In the genomic region with DNA sequence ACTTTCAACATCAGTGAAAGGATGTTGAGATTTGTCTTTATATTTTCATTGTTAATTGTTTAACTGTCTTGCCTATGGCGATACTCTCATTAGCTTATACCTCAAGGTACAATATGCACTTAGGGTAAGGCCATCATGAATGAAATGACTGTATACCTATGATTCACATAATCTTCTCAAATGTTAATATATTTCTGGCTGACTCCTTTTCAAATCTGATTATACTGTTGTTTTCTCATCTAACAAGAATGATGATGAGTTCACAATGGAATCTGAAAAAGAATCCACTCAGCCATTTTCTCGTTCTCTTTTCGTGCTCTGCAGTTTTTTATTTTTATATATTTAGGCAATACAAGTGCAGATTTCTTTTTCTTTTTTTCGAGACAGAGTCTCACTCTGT, we compare ENCODE assay signal across 17 cellular contexts.
DNase-seq lines count a peak whose midpoint lies in the region; ATAC-seq and TF ChIP-seq lines count a peak whose summit lies in the region.
"Had no signal": no experiment of that assay in that cellular context is flagged by ENCODE, and none has a peak within 500 bp of the region (broad histone marks: within the 10 kb centered on the region; RNA-seq: fewer than 3 reads in every experiment).

No MANE protein-coding gene starts in this region.

- no peaks in the 10 kb centered on the region for H3K36me3 Mint-ChIP-seq in MCF 10A (ENCODE audit: insufficient read depth, unreplicated experiment)
- H3K36me3 Mint-ChIP-seq: stimulated activated naive B cell treated with anti-CD40 and anti-IgM and Interleukin-4, amounts not matched to agents 10 μg/mL and 1 μg/mL and 100 μg/mL, for 72 hours; T-cell had no signal

- H3K9ac ChIP-seq in fibroblast of lung (ENCODE audit: insufficient read depth, low read length) = no peak overlapping the region
- H3K9ac ChIP-seq: parathyroid adenoma had no signal

- no peaks in the 10 kb centered on the region for H3K79me2 ChIP-seq in fibroblast of lung (ENCODE audit: control insufficient read depth, insufficient read depth, low read length)
- H3K79me2 ChIP-seq: parathyroid adenoma had no signal

- intact Hi-C loops in MCF 10A (cut with micrococcal nuclease) (no loop called here), breast epithelium (cut with DNase I; ENCODE audit: low total_unique reads) (no loop called here)

- no peaks in the 10 kb centered on the region for H3K4me1 ChIP-seq in breast epithelium
- peaks cover 15% of the 10 kb centered on the region for H3K4me1 ChIP-seq in RWPE2 (ENCODE audit: insufficient read depth, poor library complexity, severe bottlenecking)
- peaks cover 10% of the 10 kb centered on the region for H3K4me1 ChIP-seq in fibroblast of lung (ENCODE audit: control insufficient read depth, extremely low read depth, insufficient read depth, low read length)
- H3K4me1 ChIP-seq: esophagus squamous epithelium, parathyroid adenoma had no signal

- H3K9me3 Mint-ChIP-seq in MCF 10A (ENCODE audit: unreplicated experiment) = no peaks in the 10 kb centered on the region
- H3K9me3 Mint-ChIP-seq: T-cell had no signal

- TF ChIP-seq CTCF in MCF 10A (IDR thresholded peaks at IDR 0.05; ENCODE audit: unreplicated experiment) (no peak), breast epithelium (IDR thresholded peaks at IDR 0.05) (no peak), RWPE2 (IDR thresholded peaks at IDR 0.05; ENCODE audit: poor library complexity, severe bottlenecking) (no peak), fibroblast of lung (conservative IDR thresholded peaks at IDR 0.05 in 1 of 2, IDR thresholded peaks at IDR 0.05 in 1 of 2; ENCODE audit: low read depth in 1 of 2, low read length in 2 of 2) (no peak), GM13976 (IDR thresholded peaks at IDR 0.05; ENCODE audit: borderline replicate concordance, control extremely low read depth, extremely low read depth, insufficient read depth, missing control alignments) (no peak)

- peak; percentile 7 for DNase-seq in MCF 10A (ENCODE audit: unreplicated experiment)
- no peak for DNase-seq in breast epithelium (ENCODE audit: low spot score in 2 of 2)
- no peak for DNase-seq in RWPE2 (ENCODE audit: low spot score)
- DNase-seq in fibroblast of lung (ENCODE audit: low read depth in 2 of 2) = peak; percentile 39 to 87
- no peak for DNase-seq in GM13976 (ENCODE audit: low spot score)
- no peak for DNase-seq in NCI-H69 (lab: John Stamatoyannopoulos, UW)
- DNase-seq in GDM1 (lab: John Stamatoyannopoulos, UW) = no peak
- DNase-seq: DMS 273 treated with DMSO at 0.1 percent for 48 hours; esophagus squamous epithelium; NCI-H526 treated with DMSO at 0.1 percent for 48 hours; stimulated activated naive B cell treated with anti-CD40 and anti-IgM and Interleukin-4, amounts not matched to agents 10 μg/mL and 1 μg/mL and 100 μg/mL, for 72 hours had no signal

- H3K4me3 ChIP-seq in breast epithelium = no peak overlapping the region
- H3K4me3 ChIP-seq in RWPE2 (ENCODE audit: severe bottlenecking) = no peak overlapping the region
- H3K4me3 ChIP-seq in fibroblast of lung (replicated peaks in 1 of 4; ENCODE audit: control extremely low read depth in 1 of 4, insufficient read depth in 1 of 4, low read depth in 3 of 4, low read length in 4 of 4) = no peak overlapping the region
- H3K4me3 ChIP-seq: ascending aorta, esophagus squamous epithelium, upper lobe of left lung had no signal

- ATAC-seq in RWPE2 (ENCODE audit: low read depth) (peak; percentile 81), GM21723 (IDR thresholded peaks at IDR 0.05; ENCODE audit: unreplicated experiment) (no peak)

- no peak overlapping the region for H3K4me3 Mint-ChIP-seq in MCF 10A (ENCODE audit: unreplicated experiment)
- H3K4me3 Mint-ChIP-seq: stimulated activated naive B cell treated with anti-CD40 and anti-IgM and Interleukin-4, amounts not matched to agents 10 μg/mL and 1 μg/mL and 100 μg/mL, for 72 hours; T-cell had no signal

- BruUV-seq in MCF 10A (replicated peaks; lab: Mats Ljungman, UMichigan) = no TSS peak

- in situ Hi-C loops in GM13976 (cut with MboI; ENCODE audit: low sequenced_read_pairs, unreplicated experiment) = no loop called here

- H2AFZ ChIP-seq in fibroblast of lung (ENCODE audit: low read length) = no peak overlapping the region
- H2AFZ ChIP-seq: parathyroid adenoma had no signal

- no peaks in the 10 kb centered on the region for H3K27me3 ChIP-seq in breast epithelium
- no peaks in the 10 kb centered on the region for H3K27me3 ChIP-seq in RWPE2 (ENCODE audit: insufficient read depth, poor library complexity, severe bottlenecking)
- H3K27me3 ChIP-seq in fibroblast of lung (ENCODE audit: control insufficient read depth, insufficient read depth, low read length) = no peaks in the 10 kb centered on the region
- H3K27me3 ChIP-seq: ascending aorta, esophagus squamous epithelium, upper lobe of left lung had no signal

- no peak for TF ChIP-seq POLR2A in breast epithelium (IDR thresholded peaks at IDR 0.05)

- CTCF ChIA-PET in MCF 10A (lab: Yijun Ruan, JAX) = interaction anchor here (0.6 to 1.2 kb wide), 3 partner anchors 259 to 1017 kb away, joined by 3 read pairs; no protein-coding TSS in a partner anchor

- no peaks in the 10 kb centered on the region for H3K27me3 Mint-ChIP-seq in MCF 10A (ENCODE audit: insufficient read depth, unreplicated experiment)
- H3K27me3 Mint-ChIP-seq: T-cell had no signal

- POLR2A ChIA-PET in MCF 10A (lab: Yijun Ruan, JAX) = interaction anchor here (1.0 kb wide), 1 partner anchor 17 kb away, joined by 3 read pairs; no protein-coding TSS in a partner anchor

- H3K9me3 ChIP-seq in breast epithelium (no peaks in the 10 kb centered on the region), RWPE2 (ENCODE audit: severe bottlenecking) (no peaks in the 10 kb centered on the region), fibroblast of lung (ENCODE audit: control insufficient read depth, insufficient read depth, low read depth, low read length) (no peaks in the 10 kb centered on the region)
- H3K9me3 ChIP-seq: ascending aorta, esophagus squamous epithelium, upper lobe of left lung had no signal

- H3K4me1 Mint-ChIP-seq in MCF 10A (ENCODE audit: insufficient read depth, unreplicated experiment) = peaks cover 11% of the 10 kb centered on the region
- H3K4me1 Mint-ChIP-seq: stimulated activated naive B cell treated with anti-CD40 and anti-IgM and Interleukin-4, amounts not matched to agents 10 μg/mL and 1 μg/mL and 100 μg/mL, for 72 hours had no signal

- H3K4me2 ChIP-seq in fibroblast of lung (ENCODE audit: extremely low read depth, insufficient read depth, low read length) = peak overlapping the region; percentile 13

- H3K36me3 ChIP-seq in breast epithelium (no peaks in the 10 kb centered on the region), RWPE2 (ENCODE audit: low read depth) (no peaks in the 10 kb centered on the region), fibroblast of lung (ENCODE audit: control insufficient read depth, insufficient read depth, low read length) (no peaks in the 10 kb centered on the region)
- H3K36me3 ChIP-seq: ascending aorta, esophagus squamous epithelium, upper lobe of left lung, WERI-Rb-1 had no signal

- no peak overlapping the region for H3K27ac Mint-ChIP-seq in MCF 10A (ENCODE audit: low read depth, unreplicated experiment)
- H3K27ac Mint-ChIP-seq: stimulated activated naive B cell treated with anti-CD40 and anti-IgM and Interleukin-4, amounts not matched to agents 10 μg/mL and 1 μg/mL and 100 μg/mL, for 72 hours; T-cell had no signal

- no peak overlapping the region for H3K27ac ChIP-seq in breast epithelium
- H3K27ac ChIP-seq in RWPE2 (ENCODE audit: poor library complexity, severe bottlenecking) = peak overlapping the region; percentile 94
- peak overlapping the region; percentile 75 for H3K27ac ChIP-seq in fibroblast of lung (ENCODE audit: insufficient read depth, low read length)
- H3K27ac ChIP-seq: ascending aorta, esophagus squamous epithelium, parathyroid adenoma, upper lobe of left lung, WERI-Rb-1 had no signal

- no peaks in the 10 kb centered on the region for H4K20me1 ChIP-seq in fibroblast of lung (ENCODE audit: control insufficient read depth, extremely low read depth, insufficient read depth, low read length)

Comparison
In these comparisons a context has a peak if more than half of its experiments do, and no peak if none do; other contexts are left out.
1. DNase-seq: peak in MCF 10A (single experiment) and fibroblast of lung (2 of 2); none in breast epithelium (0 of 2), RWPE2 (single experiment), GM13976 (single experiment), NCI-H69 (single experiment) and GDM1 (single experiment).
2. H3K27ac ChIP-seq: peak in RWPE2 (single experiment) and fibroblast of lung (single experiment); none in breast epithelium (0 of 2).